In genomic region chr17:82457071-82457789, GRCh38 we compare ENCODE assay signal across 8 cellular contexts. TPM values are rescaled to one million over a fixed set of nuclear protein-coding genes. Genes with fewer than 3 reads are reported as not detected.
DNase-seq lines count a peak whose midpoint lies in the region; ATAC-seq, FAIRE-seq and TF ChIP-seq lines count a peak whose summit lies in the region.

No MANE protein-coding gene starts in this region.

- peak overlapping the region; percentile 97 for H3K4me2 ChIP-seq in HepG2 (ENCODE audit: low read depth, low read length)

- WGBS in HUES64, result 75% methylated on average over 9 of the region's 9 CpGs
- 5% methylated on average over 6 of the region's 9 CpGs for WGBS in HepG2 (ENCODE audit: low lambda C conversion rate)

- H4K20me1 ChIP-seq in HepG2 (ENCODE audit: insufficient read depth, low read length), result peaks cover 5% of the 10 kb centered on the region; the same call in 1 of the 2 replicates

- peaks cover 3% of the 10 kb centered on the region for H3K9me3 Mint-ChIP-seq in type B pancreatic cell

- in situ Hi-C loops in HepG2 (cut with HindIII; ENCODE audit: extremely low pct_ligation_motif_present, low pct_unique_long_range_greater_than_20kb), result no loop called here

- H3K27ac ChIP-seq in A673 (ENCODE audit: low read depth, low read length, poor library complexity, severe bottlenecking) (peak overlapping the region; percentile 100), HUES64 (ENCODE audit: low read depth, low read length) (no peak overlapping the region), ascending aorta (peak overlapping the region; percentile 100), HepG2 (ENCODE audit: extremely low read length, insufficient read depth, low read length) (peak overlapping the region; percentile 96)

- POLR2A ChIA-PET in A673 (lab: Charles Lee; ENCODE audit: low non-redundant PET) (no interaction called here), HepG2 (lab: Yijun Ruan, JAX) (interaction anchor here (0.7 to 1.9 kb wide), 9 partner anchors 37 to 165 kb away, joined by 3 to 6 read pairs (median 3); partner anchors contain the start of genes FOXK2, HEXD and OGFOD3)

- H3K27ac Mint-ChIP-seq in type B pancreatic cell, result peak overlapping the region; percentile 97

- H3K4me1 ChIP-seq in A673 (ENCODE audit: insufficient read depth, low read length, poor library complexity, severe bottlenecking) (peaks cover 8% of the 10 kb centered on the region), HUES64 (ENCODE audit: insufficient read depth, low read length) (peaks cover 5% of the 10 kb centered on the region; the same call in 1 of the 2 replicates), ascending aorta (peaks cover 0 to 12% of the 10 kb centered on the region in 2 donors), HepG2 (ENCODE audit: insufficient read depth, low read length) (peaks cover 60% of the 10 kb centered on the region)

- H3K4me3 Mint-ChIP-seq in type B pancreatic cell, result peak overlapping the region; percentile 88

- ATAC-seq in HepG2 (no peak), HG02610 (IDR thresholded peaks at IDR 0.05; ENCODE audit: unreplicated experiment) (no peak)
- ATAC-seq in activated CD4-positive, CD25-positive, alpha-beta regulatory T cell treated with anti-CD3 and anti-CD28 coated beads, Interleukin-2, amount 50 U/mL, for 24 hours, result no peak

- no peaks in the 10 kb centered on the region for H3K27me3 Mint-ChIP-seq in type B pancreatic cell

- H3K36me3 Mint-ChIP-seq in type B pancreatic cell, result peaks cover under 1% of the 10 kb centered on the region

- BruUV-seq in A673 (replicated peaks; lab: Mats Ljungman, UMichigan), result no TSS peak
- no TSS peak for BruUV-seq in HepG2 (replicated peaks; lab: Mats Ljungman, UMichigan)

- no peak overlapping the region for H3K9ac ChIP-seq in HUES64 (ENCODE audit: low read depth, low read length)
- peak overlapping the region; percentile 98 for H3K9ac ChIP-seq in HepG2 (ENCODE audit: insufficient read depth, low read depth, low read length)

- FAIRE-seq in HepG2 (lab: Jason Lieb, UNC), result peak; percentile 56

- TF ChIP-seq EP300 in HepG2 (IDR thresholded peaks at IDR 0.05; ENCODE audit: low read depth in 2 of 2, low read length in 2 of 2), result no peak
- no peak for TF ChIP-seq EP300 in HepG2 (CRISPR knock-in tag; IDR thresholded peaks at IDR 0.05; ENCODE audit: borderline replicate concordance)

- H3K4me3 ChIP-seq in A673 (ENCODE audit: low read depth, low read length, poor library complexity, severe bottlenecking) (peak overlapping the region; percentile 99), HUES64 (ENCODE audit: low read length) (peak overlapping the region; percentile 78), ascending aorta (peak overlapping the region; percentile 77 to 86), HepG2 (replicated peaks in 1 of 3; ENCODE audit: insufficient read depth in 1 of 3, low read depth in 2 of 3, low read length in 3 of 3) (peak overlapping the region; percentile 68 to 99 (median 83))

- DNase-seq in A673 (ENCODE audit: low spot score) (no peak), ascending aorta (ENCODE audit: low spot score in 2 of 2) (no peak), HepG2 (ENCODE audit: low spot score) (peak; percentile 69), type B pancreatic cell (ENCODE audit: extremely low spot score, unreplicated experiment) (no peak), superior temporal gyrus (ENCODE audit: extremely low spot score) (no peak)

- CTCF ChIA-PET in A673 (lab: Charles Lee) (no interaction called here), HepG2 (lab: Yijun Ruan, JAX; ENCODE audit: low intra/inter-chr PET ratio, low total read pairs) (no interaction called here)

- peaks cover 16% of the 10 kb centered on the region for H3K4me1 Mint-ChIP-seq in type B pancreatic cell (ENCODE audit: unreplicated experiment)

- H3K79me2 ChIP-seq in HepG2 (ENCODE audit: insufficient read depth, low read length), result peaks cover 10% of the 10 kb centered on the region

- H3K27me3 ChIP-seq in A673 (replicated peaks; ENCODE audit: insufficient read depth, low read depth, low read length, poor library complexity) (no peaks in the 10 kb centered on the region), HUES64 (ENCODE audit: insufficient read depth, low read length) (no peaks in the 10 kb centered on the region), ascending aorta (no peaks in the 10 kb centered on the region), HepG2 (ENCODE audit: control insufficient read depth in 1 of 2, insufficient read depth in 2 of 2, low read length in 2 of 2) (no peaks in the 10 kb centered on the region)

- TF ChIP-seq CTCF in A673 (conservative IDR thresholded peaks at IDR 0.05; ENCODE audit: low read depth, low read length) (no peak), ascending aorta (IDR thresholded peaks at IDR 0.05) (no peak), HepG2 (CRISPR knock-in tag; IDR thresholded peaks at IDR 0.05) (no peak), type B pancreatic cell (conservative IDR thresholded peaks at IDR 0.05) (no peak)

- TF ChIP-seq POLR2A in HepG2 (IDR thresholded peaks at IDR 0.05; ENCODE audit: insufficient read depth in 1 of 2, low read depth in 2 of 2, low read length in 2 of 2), result no peak

- intact Hi-C loops in A673 (cut with micrococcal nuclease; ENCODE audit: unreplicated experiment) (no loop called here), ascending aorta (cut with DNase I) (no loop called here), HepG2 (cut with micrococcal nuclease; ENCODE audit: unreplicated experiment) (no loop called here)

- peak overlapping the region; percentile 24 for H2AFZ ChIP-seq in HepG2 (ENCODE audit: low read length)

- H3K36me3 ChIP-seq in A673 (ENCODE audit: insufficient read depth, low read length, poor library complexity, severe bottlenecking) (peaks cover 22% of the 10 kb centered on the region), HUES64 (ENCODE audit: insufficient read depth, low read length) (peaks cover 19% of the 10 kb centered on the region), ascending aorta (peaks cover 19 to 21% of the 10 kb centered on the region in 2 donors), HepG2 (replicated peaks in 1 of 2; ENCODE audit: control insufficient read depth in 1 of 2, insufficient read depth in 2 of 2, low read length in 2 of 2) (peaks cover 4 to 16% of the 10 kb centered on the region in 2 experiments; a peak in 2 of 5 replicates)

- H3K9me3 ChIP-seq in A673 (ENCODE audit: low read depth, low read length, poor library complexity, severe bottlenecking) (no peaks in the 10 kb centered on the region), HUES64 (ENCODE audit: insufficient read depth, low read depth, low read length) (no peaks in the 10 kb centered on the region; the same call in 1 of the 2 replicates), ascending aorta (no peaks in the 10 kb centered on the region), HepG2 (ENCODE audit: low read length) (no peaks in the 10 kb centered on the region)

- TF ChIP-seq RAD21 in HepG2 (CRISPR knock-in tag; IDR thresholded peaks at IDR 0.05), result no peak

RNA-seq across cellular contexts. Expression of gene NARF, which starts 1.3 kb away (rescaled TPM):
- total RNA-seq in A673 (2021) (74.1 and 75.7 TPM in 2 replicates), ascending aorta (38.3 TPM), HepG2 (2016; rRNA removed; fragmentation: Illumina TruSeq; extraction: Trizol) (61.1 and 69.8 TPM in 2 replicates), type B pancreatic cell (ENCODE audit: low replicate concordance) (75.4 and 111 TPM in 2 replicates)
- polyA plus RNA-seq in HUES64 (2013, experiment 1 of 2), result 79.8 TPM
- 85.3 TPM for polyA plus RNA-seq in HUES64 (2013, experiment 2 of 2)
- 34.2 and 37.8 TPM in 2 replicates for total RNA-seq in HepG2 (2016; cell fraction: cytosol; rRNA removed; fragmentation: Illumina TruSeq; extraction: Trizol; ENCODE audit: low read depth)
- total RNA-seq in HepG2 (2016; cell fraction: insoluble cytoplasmic fraction; rRNA removed; fragmentation: Illumina TruSeq; extraction: Trizol), result 63.6 and 70.0 TPM in 2 replicates
- total RNA-seq in HepG2 (2016; cell fraction: membrane; rRNA removed; fragmentation: Illumina TruSeq; extraction: Trizol), result 62.0 and 64.0 TPM in 2 replicates
- 32.3 and 41.4 TPM in 2 replicates for total RNA-seq in HepG2 (2016; cell fraction: nucleus; rRNA removed; fragmentation: Illumina TruSeq; extraction: Trizol)
- 137 and 144 TPM in 2 replicates for polyA plus RNA-seq in HepG2 (2011; rRNA removed)
- 155 and 177 TPM in 2 replicates for polyA plus RNA-seq in HepG2 (2011; cell fraction: cytosol; rRNA removed)
- polyA plus RNA-seq in HepG2 (2011; cell fraction: nucleus; rRNA removed), result 165 and 174 TPM in 2 replicates
- 79.6 and 111 TPM in 2 replicates for polyA plus RNA-seq in HepG2 (2012)
- polyA plus RNA-seq in HepG2 (2016; cell fraction: cytosol; fragmentation: Illumina TruSeq; extraction: Trizol; ENCODE audit: low read depth), result 46.7 and 48.3 TPM in 2 replicates
- polyA plus RNA-seq in HepG2 (2016; cell fraction: insoluble cytoplasmic fraction; fragmentation: Illumina TruSeq; extraction: Trizol; ENCODE audit: low read depth), result 78.0 and 81.9 TPM in 2 replicates
- 47.5 and 59.5 TPM in 2 replicates for polyA plus RNA-seq in HepG2 (2016; cell fraction: membrane; fragmentation: Illumina TruSeq; extraction: Trizol; ENCODE audit: low read depth)
- 89.0 and 97.4 TPM in 2 replicates for polyA plus RNA-seq in HepG2 (2016; cell fraction: nucleus; fragmentation: Illumina TruSeq; extraction: Trizol; ENCODE audit: insufficient read depth, low read depth)
- 42.5 and 59.2 TPM in 2 replicates for polyA minus RNA-seq in HepG2 (2011; rRNA and poly(A)+ RNA removed; ENCODE audit: low replicate concordance)
- polyA minus RNA-seq in HepG2 (2011; cell fraction: cytosol; rRNA and poly(A)+ RNA removed), result 31.3 and 38.9 TPM in 2 replicates
- polyA minus RNA-seq in HepG2 (2011; cell fraction: nucleus; rRNA and poly(A)+ RNA removed), result 31.5 and 44.4 TPM in 2 replicates

RNA-seq across cellular contexts. Expression of gene CYBC1, which starts 6.7 kb away (rescaled TPM):
- 72.8 and 91.1 TPM in 2 replicates for total RNA-seq in A673 (2021)
- 44.8 TPM for polyA plus RNA-seq in HUES64 (2013, experiment 1 of 2)
- polyA plus RNA-seq in HUES64 (2013, experiment 2 of 2), result 37.8 TPM
- 124 TPM for total RNA-seq in ascending aorta
- total RNA-seq in HepG2 (2016; rRNA removed; fragmentation: Illumina TruSeq; extraction: Trizol), result 27.1 and 43.4 TPM in 2 replicates
- total RNA-seq in HepG2 (2016; cell fraction: cytosol; rRNA removed; fragmentation: Illumina TruSeq; extraction: Trizol; ENCODE audit: low read depth), result 72.9 and 78.4 TPM in 2 replicates
- total RNA-seq in HepG2 (2016; cell fraction: insoluble cytoplasmic fraction; rRNA removed; fragmentation: Illumina TruSeq; extraction: Trizol), result 23.7 and 43.2 TPM in 2 replicates
- total RNA-seq in HepG2 (2016; cell fraction: membrane; rRNA removed; fragmentation: Illumina TruSeq; extraction: Trizol), result 74.7 and 83.2 TPM in 2 replicates
- total RNA-seq in HepG2 (2016; cell fraction: nucleus; rRNA removed; fragmentation: Illumina TruSeq; extraction: Trizol), result 38.5 and 40.4 TPM in 2 replicates
- 44.1 and 56.8 TPM in 2 replicates for polyA plus RNA-seq in HepG2 (2011; rRNA removed)
- 43.1 and 61.0 TPM in 2 replicates for polyA plus RNA-seq in HepG2 (2011; cell fraction: cytosol; rRNA removed)
- polyA plus RNA-seq in HepG2 (2011; cell fraction: nucleus; rRNA removed), result 170 and 187 TPM in 2 replicates
- polyA plus RNA-seq in HepG2 (2012), result 22.9 and 33.5 TPM in 2 replicates
- 7.9 and 8.6 TPM in 2 replicates for polyA plus RNA-seq in HepG2 (2016; cell fraction: cytosol; fragmentation: Illumina TruSeq; extraction: Trizol; ENCODE audit: low read depth)
- polyA plus RNA-seq in HepG2 (2016; cell fraction: insoluble cytoplasmic fraction; fragmentation: Illumina TruSeq; extraction: Trizol; ENCODE audit: low read depth), result 17.6 and 23.7 TPM in 2 replicates
- polyA plus RNA-seq in HepG2 (2016; cell fraction: membrane; fragmentation: Illumina TruSeq; extraction: Trizol; ENCODE audit: low read depth), result 13.1 and 13.7 TPM in 2 replicates
- polyA plus RNA-seq in HepG2 (2016; cell fraction: nucleus; fragmentation: Illumina TruSeq; extraction: Trizol; ENCODE audit: insufficient read depth, low read depth), result 99.7 and 100 TPM in 2 replicates
- polyA minus RNA-seq in HepG2 (2011; rRNA and poly(A)+ RNA removed; ENCODE audit: low replicate concordance), result 44.8 and 70.0 TPM in 2 replicates
- polyA minus RNA-seq in HepG2 (2011; cell fraction: cytosol; rRNA and poly(A)+ RNA removed), result 34.6 and 36.4 TPM in 2 replicates
- 46.0 and 49.1 TPM in 2 replicates for polyA minus RNA-seq in HepG2 (2011; cell fraction: nucleus; rRNA and poly(A)+ RNA removed)
- total RNA-seq in type B pancreatic cell (ENCODE audit: low replicate concordance), result 51.1 and 78.1 TPM in 2 replicates

RNA-seq across cellular contexts. Expression of gene OGFOD3, which starts 38.8 kb away (rescaled TPM):
- 25.0 and 30.9 TPM in 2 replicates for total RNA-seq in A673 (2021)
- polyA plus RNA-seq in HUES64 (2013, experiment 1 of 2), result 13.6 TPM
- 14.3 TPM for polyA plus RNA-seq in HUES64 (2013, experiment 2 of 2)
- total RNA-seq in ascending aorta, result 36.6 TPM
- 19.3 and 42.1 TPM in 2 replicates for total RNA-seq in HepG2 (2016; rRNA removed; fragmentation: Illumina TruSeq; extraction: Trizol)
- 44.1 and 48.5 TPM in 2 replicates for total RNA-seq in HepG2 (2016; cell fraction: cytosol; rRNA removed; fragmentation: Illumina TruSeq; extraction: Trizol; ENCODE audit: low read depth)
- total RNA-seq in HepG2 (2016; cell fraction: insoluble cytoplasmic fraction; rRNA removed; fragmentation: Illumina TruSeq; extraction: Trizol), result 18.4 and 43.0 TPM in 2 replicates
- 47.3 and 50.8 TPM in 2 replicates for total RNA-seq in HepG2 (2016; cell fraction: membrane; rRNA removed; fragmentation: Illumina TruSeq; extraction: Trizol)
- 29.1 and 32.9 TPM in 2 replicates for total RNA-seq in HepG2 (2016; cell fraction: nucleus; rRNA removed; fragmentation: Illumina TruSeq; extraction: Trizol)
- 40.0 and 48.0 TPM in 2 replicates for polyA plus RNA-seq in HepG2 (2011; rRNA removed)
- 45.1 and 55.2 TPM in 2 replicates for polyA plus RNA-seq in HepG2 (2011; cell fraction: cytosol; rRNA removed)
- polyA plus RNA-seq in HepG2 (2011; cell fraction: nucleus; rRNA removed), result 42.8 and 53.8 TPM in 2 replicates
- polyA plus RNA-seq in HepG2 (2012), result 30.1 and 30.6 TPM in 2 replicates
- 22.8 and 30.9 TPM in 2 replicates for polyA plus RNA-seq in HepG2 (2016; cell fraction: cytosol; fragmentation: Illumina TruSeq; extraction: Trizol; ENCODE audit: low read depth)
- polyA plus RNA-seq in HepG2 (2016; cell fraction: insoluble cytoplasmic fraction; fragmentation: Illumina TruSeq; extraction: Trizol; ENCODE audit: low read depth), result 20.3 and 20.6 TPM in 2 replicates
- 24.3 and 28.8 TPM in 2 replicates for polyA plus RNA-seq in HepG2 (2016; cell fraction: membrane; fragmentation: Illumina TruSeq; extraction: Trizol; ENCODE audit: low read depth)
- 57.8 and 59.9 TPM in 2 replicates for polyA plus RNA-seq in HepG2 (2016; cell fraction: nucleus; fragmentation: Illumina TruSeq; extraction: Trizol; ENCODE audit: insufficient read depth, low read depth)
- polyA minus RNA-seq in HepG2 (2011; rRNA and poly(A)+ RNA removed; ENCODE audit: low replicate concordance), result 17.2 and 64.0 TPM in 2 replicates
- 31.0 and 31.1 TPM in 2 replicates for polyA minus RNA-seq in HepG2 (2011; cell fraction: cytosol; rRNA and poly(A)+ RNA removed)
- polyA minus RNA-seq in HepG2 (2011; cell fraction: nucleus; rRNA and poly(A)+ RNA removed), result 16.2 and 18.9 TPM in 2 replicates
- total RNA-seq in type B pancreatic cell (ENCODE audit: low replicate concordance), result 24.5 and 31.6 TPM in 2 replicates

RNA-seq across cellular contexts. Expression of gene HEXD, which starts 39.1 kb away (rescaled TPM):
- 20.1 and 24.0 TPM in 2 replicates for total RNA-seq in A673 (2021)
- 17.5 TPM for polyA plus RNA-seq in HUES64 (2013, experiment 1 of 2)
- 16.3 TPM for polyA plus RNA-seq in HUES64 (2013, experiment 2 of 2)
- total RNA-seq in ascending aorta, result 40.4 TPM
- total RNA-seq in HepG2 (2016; rRNA removed; fragmentation: Illumina TruSeq; extraction: Trizol), result 12.4 and 22.3 TPM in 2 replicates
- 6.5 and 7.4 TPM in 2 replicates for total RNA-seq in HepG2 (2016; cell fraction: cytosol; rRNA removed; fragmentation: Illumina TruSeq; extraction: Trizol; ENCODE audit: low read depth)
- 9.5 and 21.5 TPM in 2 replicates for total RNA-seq in HepG2 (2016; cell fraction: insoluble cytoplasmic fraction; rRNA removed; fragmentation: Illumina TruSeq; extraction: Trizol)
- total RNA-seq in HepG2 (2016; cell fraction: membrane; rRNA removed; fragmentation: Illumina TruSeq; extraction: Trizol), result 8.1 and 9.0 TPM in 2 replicates
- total RNA-seq in HepG2 (2016; cell fraction: nucleus; rRNA removed; fragmentation: Illumina TruSeq; extraction: Trizol), result 22.1 and 27.5 TPM in 2 replicates
- polyA plus RNA-seq in HepG2 (2011; rRNA removed), result 41.8 and 63.2 TPM in 2 replicates
- polyA plus RNA-seq in HepG2 (2011; cell fraction: cytosol; rRNA removed), result 20.9 and 28.4 TPM in 2 replicates
- polyA plus RNA-seq in HepG2 (2011; cell fraction: nucleus; rRNA removed), result 726 and 860 TPM in 2 replicates
- polyA plus RNA-seq in HepG2 (2012), result 33.2 and 40.0 TPM in 2 replicates
- 5.4 and 7.5 TPM in 2 replicates for polyA plus RNA-seq in HepG2 (2016; cell fraction: cytosol; fragmentation: Illumina TruSeq; extraction: Trizol; ENCODE audit: low read depth)
- polyA plus RNA-seq in HepG2 (2016; cell fraction: insoluble cytoplasmic fraction; fragmentation: Illumina TruSeq; extraction: Trizol; ENCODE audit: low read depth), result 16.9 and 19.6 TPM in 2 replicates
- 6.9 and 9.6 TPM in 2 replicates for polyA plus RNA-seq in HepG2 (2016; cell fraction: membrane; fragmentation: Illumina TruSeq; extraction: Trizol; ENCODE audit: low read depth)
- 83.7 and 89.3 TPM in 2 replicates for polyA plus RNA-seq in HepG2 (2016; cell fraction: nucleus; fragmentation: Illumina TruSeq; extraction: Trizol; ENCODE audit: insufficient read depth, low read depth)
- polyA minus RNA-seq in HepG2 (2011; rRNA and poly(A)+ RNA removed; ENCODE audit: low replicate concordance), result 14.8 and 25.5 TPM in 2 replicates
- polyA minus RNA-seq in HepG2 (2011; cell fraction: cytosol; rRNA and poly(A)+ RNA removed), result 12.8 and 13.5 TPM in 2 replicates
- polyA minus RNA-seq in HepG2 (2011; cell fraction: nucleus; rRNA and poly(A)+ RNA removed), result 52.1 and 55.8 TPM in 2 replicates
- 47.5 and 49.7 TPM in 2 replicates for total RNA-seq in type B pancreatic cell (ENCODE audit: low replicate concordance)
